13 cellular contexts compared by ENCODE assay signal in genomic region chr1:15339580-15339979, GRCh38.
"Had no signal": no experiment of that assay in that cellular context is flagged by ENCODE, and none has a peak within 500 bp of the region (broad histone marks: within the 10 kb centered on the region; RNA-seq: fewer than 3 reads in every experiment).

No MANE protein-coding gene starts in this region.

- H3K36me3 ChIP-seq: tibial artery, uterus had no signal

- H3K36me3 Mint-ChIP-seq: activated naive CD8-positive, alpha-beta T cell treated with anti-CD3 and anti-CD28 coated beads, Interleukin-2, amount 10 ng/mL, durations not matched to agents 7 days and 5 days; brain had no signal

- H3K27ac Mint-ChIP-seq: activated naive CD8-positive, alpha-beta T cell treated with anti-CD3 and anti-CD28 coated beads, Interleukin-2, amount 10 ng/mL, durations not matched to agents 7 days and 5 days had no signal

- H3K27me3 ChIP-seq: tibial artery, uterus had no signal

- H3K4me3 Mint-ChIP-seq: activated naive CD8-positive, alpha-beta T cell treated with anti-CD3 and anti-CD28 coated beads, Interleukin-2, amount 10 ng/mL, durations not matched to agents 7 days and 5 days; brain had no signal

- H3K9me3 ChIP-seq: psoas muscle, tibial artery, uterus had no signal

- H3K27me3 Mint-ChIP-seq: brain had no signal

- H3K4me1 ChIP-seq: psoas muscle, uterus had no signal

- H3K9me3 Mint-ChIP-seq: activated naive CD8-positive, alpha-beta T cell treated with anti-CD3 and anti-CD28 coated beads, Interleukin-2, amount 10 ng/mL, durations not matched to agents 7 days and 5 days had no signal

- H3K27ac ChIP-seq: psoas muscle, uterus had no signal

- DNase-seq: activated CD4-positive, alpha-beta T cell treated with anti-CD3 and anti-CD28 coated beads, Interleukin-2, amount 50 U/mL, for 1 hour; activated naive CD4-positive, alpha-beta T cell; activated naive CD8-positive, alpha-beta T cell treated with anti-CD3 and anti-CD28 coated beads, Interleukin-2, amount 10 ng/mL, durations not matched to agents 7 days and 5 days; central memory CD4-positive, alpha-beta T cell; cortex of kidney; effector CD8-positive, alpha-beta T cell; foreskin fibroblast; glutamatergic neuron; psoas muscle; stimulated activated CD4-positive, alpha-beta T cell treated with anti-CD3 and anti-CD28 coated beads, Interleukin-1b, Interleukin-23, amount 100 ng/mL, for 48 hours; tibial artery; uterus had no signal

- H3K4me3 ChIP-seq: psoas muscle, tibial artery, uterus had no signal
